Comparison of ENCODE assay signal across 8 cellular contexts in genomic region chr7:131057015-131057518, GRCh38.
A peak's percentile ranks its signal among the peaks of the same experiment; 100 is the strongest.
DNase-seq lines count a peak whose midpoint lies in the region; ATAC-seq and TF ChIP-seq lines count a peak whose summit lies in the region.

No MANE protein-coding gene starts in this region.

- peaks cover 65% of the 10 kb centered on the region for H3K4me1 ChIP-seq in body of pancreas

- H3K27ac Mint-ChIP-seq in memory B cell (peak overlapping the region; percentile 99), chondrocyte (ENCODE audit: unreplicated experiment) (no peak overlapping the region)

- no peaks in the 10 kb centered on the region for H3K27me3 Mint-ChIP-seq in memory B cell
- no peaks in the 10 kb centered on the region for H3K27me3 Mint-ChIP-seq in chondrocyte (ENCODE audit: low read depth)

- WGBS in body of pancreas, 2 donors: 0 to 1% methylated on average over 6 of the region's 6 CpGs

- H3K4me3 Mint-ChIP-seq in memory B cell (peak overlapping the region; percentile 77), chondrocyte (ENCODE audit: unreplicated experiment) (no peak overlapping the region)

- TF ChIP-seq CTCF in HL-60 (IDR thresholded peaks at IDR 0.05; ENCODE audit: insufficient read depth, low read length) (no peak), body of pancreas (IDR thresholded peaks at IDR 0.05) (no peak), chondrocyte (IDR thresholded peaks at IDR 0.05) (no peak)

- H3K27me3 ChIP-seq in HL-60 (ENCODE audit: insufficient read depth, poor library complexity, severe bottlenecking): no peaks in the 10 kb centered on the region
- no peaks in the 10 kb centered on the region for H3K27me3 ChIP-seq in body of pancreas

- H3K36me3 Mint-ChIP-seq in memory B cell (peaks cover 18% of the 10 kb centered on the region), chondrocyte (ENCODE audit: low read depth) (peaks cover 2% of the 10 kb centered on the region)

- no peaks in the 10 kb centered on the region for H3K9me3 ChIP-seq in body of pancreas

- H3K4me1 Mint-ChIP-seq in memory B cell: peaks cover 34% of the 10 kb centered on the region
- peaks cover 3% of the 10 kb centered on the region for H3K4me1 Mint-ChIP-seq in chondrocyte (ENCODE audit: low read depth)

- H3K4me3 ChIP-seq in HL-60 (replicated peaks; ENCODE audit: insufficient read depth, low read length) (no peak overlapping the region), body of pancreas (no peak overlapping the region)

- ATAC-seq in body of pancreas (peak; percentile 92), memory B cell (ENCODE audit: low read depth) (peak; percentile 81)

- no peaks in the 10 kb centered on the region for H3K9me3 Mint-ChIP-seq in memory B cell
- H3K9me3 Mint-ChIP-seq in chondrocyte (ENCODE audit: low read depth): no peaks in the 10 kb centered on the region

- intact Hi-C loops in body of pancreas (cut with DNase I): no loop called here

- DNase-seq in NCI-H2107 treated with DMSO at 0.1 percent for 48 hours (lab: John Stamatoyannopoulos, UW; ENCODE audit: unreplicated experiment): peak; percentile 42
- DNase-seq in NCI-H2107 (lab: John Stamatoyannopoulos, UW): no peak
- DNase-seq in HL-60 (ENCODE audit: low read depth in 1 of 2, low spot score in 1 of 2): peak in 1 of 2 experiments; percentile 36
- DNase-seq in body of pancreas: peak in 2 of 4 donors; percentile 39 to 78
- peak in 1 of 2 donors; percentile 38 for DNase-seq in memory B cell (ENCODE audit: low spot score in 2 of 2)
- DNase-seq in NCI-H446 treated with DMSO at 0.1 percent for 48 hours (lab: John Stamatoyannopoulos, UW): no peak
- DNase-seq in chondrocyte (ENCODE audit: low spot score): no peak
- DNase-seq in activated gamma-delta T cell (lab: John Stamatoyannopoulos, UW): no peak

- TF ChIP-seq POLR2A in body of pancreas (IDR thresholded peaks at IDR 0.05): peak in 2 of 3 donors; percentile 9 to 48

- H3K27ac ChIP-seq in HL-60 (replicated peaks) (peak overlapping the region; percentile 27), body of pancreas (peak overlapping the region in 3 of 4 donors; percentile 83 to 91 (median 85))

- H3K36me3 ChIP-seq in body of pancreas (replicated peaks in 1 of 2; ENCODE audit: insufficient read depth in 1 of 2, low read depth in 2 of 2): no peaks in the 10 kb centered on the region
